24 cellular contexts compared by ENCODE assay signal in genomic region chr20:49343246-49343645, GRCh38.
DNase-seq lines count a peak whose midpoint lies in the region; ATAC-seq, FAIRE-seq and TF ChIP-seq lines count a peak whose summit lies in the region.
"Had no signal": no experiment of that assay in that cellular context is flagged by ENCODE, and none has a peak within 500 bp of the region (broad histone marks: within the 10 kb centered on the region; RNA-seq: fewer than 3 reads in every experiment).

No MANE protein-coding gene starts in this region.

- no peak for TF ChIP-seq POLR2A in H1 (IDR thresholded peaks at IDR 0.05; ENCODE audit: control extremely low read depth in 1 of 2, low read depth in 2 of 2, low read length in 2 of 2)

- 85% methylated on average over 9 of the region's 9 CpGs; no CpG with 5 or more reads in 1 of the 2 experiments for WGBS in H1 (ENCODE audit: extremely low coverage in 1 of 2, insufficient coverage in 1 of 2, insufficient read length in 1 of 2, insufficient replicate concordance in 2 of 2, low coverage in 1 of 2, low lambda C conversion rate in 2 of 2, missing lambda C conversion rate in 1 of 2), 2 experiments

- intact Hi-C loops in left lung (cut with DNase I): no loop called here

- peaks cover 9% of the 10 kb centered on the region for H3K4me1 Mint-ChIP-seq in neural crest cell

- H3K56ac ChIP-seq in H1 (replicated peaks; ENCODE audit: insufficient read length, low read depth, low read length): no peak overlapping the region

- POLR2A ChIA-PET in H1 (lab: Charles Lee; ENCODE audit: partially characterized antibody): no interaction called here

- H3K79me2 ChIP-seq in H1 (ENCODE audit: control insufficient read depth in 1 of 2, insufficient read depth in 2 of 2, low read length in 2 of 2): no peaks in the 10 kb centered on the region
- H3K79me2 ChIP-seq: parathyroid adenoma had no signal

- H3K9me3 Mint-ChIP-seq in neural crest cell: no peaks in the 10 kb centered on the region
- H3K9me3 Mint-ChIP-seq: activated naive CD8-positive, alpha-beta T cell treated with anti-CD3 and anti-CD28 coated beads, Interleukin-2, amount 50 U/mL, for 24 hours had no signal

- no peak overlapping the region for H3K4me3 ChIP-seq in H1 (ENCODE audit: extremely low read depth in 1 of 4, insufficient read depth in 2 of 4, low read depth in 3 of 4, low read length in 4 of 4)
- no peak overlapping the region for H3K4me3 ChIP-seq in left lung
- H3K4me3 ChIP-seq: BLaER1 treated with 17β-estradiol and CSF1 and Interleukin-3, amounts not matched to agents 10 nM and 100 nM; HAP-1; SK-N-MC had no signal

- H2BK15ac ChIP-seq in H1 (ENCODE audit: low read length): peak overlapping the region; percentile 16; the same call in 1 of the 2 replicates

- H3K4me1 ChIP-seq in H1 (replicated peaks in 1 of 4; ENCODE audit: control insufficient read depth in 3 of 4, insufficient read depth in 4 of 4, low read length in 3 of 4) (no peaks in the 10 kb centered on the region), left lung (no peaks in the 10 kb centered on the region)
- H3K4me1 ChIP-seq: HAP-1, parathyroid adenoma had no signal

- no peaks in the 10 kb centered on the region for H3K36me3 Mint-ChIP-seq in neural crest cell (ENCODE audit: low read depth)

- no peak overlapping the region for H3K9ac ChIP-seq in H1 (replicated peaks in 1 of 4; ENCODE audit: extremely low read depth in 1 of 4, low read depth in 3 of 4, low read length in 3 of 4)
- H3K9ac ChIP-seq: BLaER1 treated with 17β-estradiol and CSF1 and Interleukin-3, amounts not matched to agents 10 nM and 100 nM; parathyroid adenoma had no signal

- H4K5ac ChIP-seq in H1 (ENCODE audit: insufficient read length, low read depth, low read length): no peak overlapping the region

- no peak overlapping the region for H2BK120ac ChIP-seq in H1 (replicated peaks; ENCODE audit: low read depth, low read length)

- no peak overlapping the region for H3K14ac ChIP-seq in H1 (ENCODE audit: insufficient read length)

- H2AFZ ChIP-seq in H1 (ENCODE audit: low read length): no peak overlapping the region
- H2AFZ ChIP-seq: parathyroid adenoma had no signal

- no peak overlapping the region for H2BK5ac ChIP-seq in H1 (ENCODE audit: low read depth, low read length)

- no peak overlapping the region for H2BK12ac ChIP-seq in H1 (ENCODE audit: low read depth, low read length)

- peaks cover 12% of the 10 kb centered on the region for H3K27me3 Mint-ChIP-seq in neural crest cell (ENCODE audit: low read depth)

- no peak overlapping the region for H3K18ac ChIP-seq in H1 (ENCODE audit: extremely low read depth, low read length)

- no peak for FAIRE-seq in H1 (lab: Jason Lieb, UNC)
- FAIRE-seq: D721Med, G401.6, HepG2, small intestine had no signal

- H3K4me3 Mint-ChIP-seq in neural crest cell: no peak overlapping the region
- H3K4me3 Mint-ChIP-seq: activated naive CD8-positive, alpha-beta T cell treated with anti-CD3 and anti-CD28 coated beads, Interleukin-2, amount 50 U/mL, for 24 hours had no signal

- H3K27me3 ChIP-seq in H1 (replicated peaks in 1 of 4; ENCODE audit: control insufficient read depth in 3 of 4, extremely low read depth in 1 of 4, insufficient read depth in 3 of 4, low read length in 3 of 4): no peaks in the 10 kb centered on the region
- H3K27me3 ChIP-seq in left lung: peaks cover 0 to 11% of the 10 kb centered on the region in 2 donors
- H3K27me3 ChIP-seq: BLaER1 treated with 17β-estradiol and CSF1 and Interleukin-3, amounts not matched to agents 10 nM and 100 nM had no signal

- H3K27ac Mint-ChIP-seq in neural crest cell (ENCODE audit: unreplicated experiment): peak overlapping the region; percentile 7
- H3K27ac Mint-ChIP-seq: activated naive CD8-positive, alpha-beta T cell treated with anti-CD3 and anti-CD28 coated beads, Interleukin-2, amount 50 U/mL, for 24 hours had no signal

- H3K23ac ChIP-seq in H1 (ENCODE audit: insufficient read length): no peak overlapping the region

- in situ Hi-C loops in G401 (cut with HindIII; ENCODE audit: low sequenced_read_pairs): no loop called here

- ATAC-seq in left lung: no peak
- ATAC-seq: activated naive CD8-positive, alpha-beta T cell treated with anti-CD3 and anti-CD28 coated beads, Interleukin-2, amount 50 U/mL, for 24 hours; HepG2; left ventricle myocardium superior had no signal

- H4K20me1 ChIP-seq in H1 (replicated peaks in 1 of 2; ENCODE audit: control insufficient read depth in 1 of 2, insufficient read depth in 2 of 2, low read length in 2 of 2): no peaks in the 10 kb centered on the region
- H4K20me1 ChIP-seq: BLaER1 treated with 17β-estradiol and CSF1 and Interleukin-3, amounts not matched to agents 10 nM and 100 nM had no signal

- H4K91ac ChIP-seq in H1 (replicated peaks; ENCODE audit: insufficient read length, low read length): no peak overlapping the region

- H2BK20ac ChIP-seq in H1 (ENCODE audit: low read length): no peak overlapping the region

- no peaks in the 10 kb centered on the region for H3K36me3 ChIP-seq in H1 (ENCODE audit: control insufficient read depth in 2 of 4, insufficient read depth in 4 of 4, low read length in 3 of 4)
- no peaks in the 10 kb centered on the region for H3K36me3 ChIP-seq in left lung
- H3K36me3 ChIP-seq: BLaER1 treated with 17β-estradiol and CSF1 and Interleukin-3, amounts not matched to agents 10 nM and 100 nM; HAP-1 had no signal

- no peak for TF ChIP-seq CTCF in H1 (IDR thresholded peaks at IDR 0.05; ENCODE audit: control extremely low read depth in 1 of 3, insufficient read depth in 1 of 3, low read depth in 1 of 3, low read length in 3 of 3)
- TF ChIP-seq CTCF in neural crest cell (conservative IDR thresholded peaks at IDR 0.05): no peak
- no peak for TF ChIP-seq CTCF in left lung (IDR thresholded peaks at IDR 0.05)

- TF ChIP-seq RAD21 in H1 (IDR thresholded peaks at IDR 0.05 in 1 of 2, conservative IDR thresholded peaks at IDR 0.05 in 1 of 2; ENCODE audit: low read depth in 2 of 2, low read length in 2 of 2): no peak

- no peaks in the 10 kb centered on the region for H3K79me1 ChIP-seq in H1 (ENCODE audit: low read depth, low read length)

- CTCF ChIA-PET in H1 (lab: Charles Lee; ENCODE audit: partially characterized antibody): interaction anchor here (0.8 to 3.1 kb wide), 10 partner anchors 9 to 164 kb away, joined by 3 to 13 read pairs (median 4); no protein-coding TSS in a partner anchor

- H3K4ac ChIP-seq in H1 (replicated peaks; ENCODE audit: insufficient read length, low read depth, low read length): no peak overlapping the region

- 0 out of 2 replicates have a peak, but pooled peaks cover 2% of the 10 kb centered on the region for H3K23me2 ChIP-seq in H1 (ENCODE audit: low read depth, low read length)

- H3K4me2 ChIP-seq in H1 (ENCODE audit: insufficient read depth in 1 of 2, low read depth in 2 of 2, low read length in 2 of 2): no peak overlapping the region
- H3K4me2 ChIP-seq: BLaER1 treated with 17β-estradiol and CSF1 and Interleukin-3, amounts not matched to agents 10 nM and 100 nM had no signal

- no peak for TF ChIP-seq EP300 in H1 (IDR thresholded peaks at IDR 0.05; ENCODE audit: borderline replicate concordance in 1 of 2, low read depth in 2 of 2, low read length in 2 of 2)

- peak; percentile 69 for DNase-seq in A172 (ENCODE audit: low spot score)
- peak; percentile 68 for DNase-seq in NCI-H226
- no peak for DNase-seq in H1 (ENCODE audit: low read depth in 1 of 2, low spot score in 2 of 2)
- no peak for DNase-seq in neural crest cell (ENCODE audit: low read depth, low spot score)
- DNase-seq in left lung: no peak
- DNase-seq in stimulated activated naive CD4-positive, alpha-beta T cell (lab: John Stamatoyannopoulos, UW): no peak
- no peak for DNase-seq in NK-92 (lab: John Stamatoyannopoulos, UW; ENCODE audit: unreplicated experiment)
- no peak for DNase-seq in G401 (ENCODE audit: low spot score)
- DNase-seq: activated naive CD8-positive, alpha-beta T cell treated with anti-CD3 and anti-CD28 coated beads, Interleukin-2, amount 50 U/mL, for 24 hours; erythroblast; left ventricle myocardium superior; NCI-H146; NCI-H2171 treated with DMSO at 0.1 percent for 48 hours; NCI-H748 treated with DMSO at 0.1 percent for 48 hours; small intestine; stimulated activated CD4-positive, alpha-beta T cell treated with anti-CD3 and anti-CD28 coated beads, Interleukin-4, amount 100 ng/mL, for 24 hours; T1000 had no signal

- no peak overlapping the region for H2AK5ac ChIP-seq in H1 (ENCODE audit: low read depth, low read length)

- H4K8ac ChIP-seq in H1 (ENCODE audit: extremely low read depth, insufficient read depth, low read length): no peak overlapping the region

- H3K27ac ChIP-seq in H1 (ENCODE audit: low read depth, low read length): no peak overlapping the region
- no peak overlapping the region for H3K27ac ChIP-seq in left lung
- H3K27ac ChIP-seq: BLaER1 treated with 17β-estradiol and CSF1 and Interleukin-3, amounts not matched to agents 10 nM and 100 nM; parathyroid adenoma; SK-N-MC had no signal

- H3K9me3 ChIP-seq in H1 (ENCODE audit: insufficient read depth in 2 of 2, low read depth in 1 of 2, low read length in 1 of 2): no peaks in the 10 kb centered on the region
- no peaks in the 10 kb centered on the region for H3K9me3 ChIP-seq in left lung
- H3K9me3 ChIP-seq: BLaER1 treated with 17β-estradiol and CSF1 and Interleukin-3, amounts not matched to agents 10 nM and 100 nM; HAP-1 had no signal

TF ChIP-seq in H1, 55 proteins besides CTCF, POLR2A, EP300 and RAD21:
- no peak for TF ChIP-seq ATF3 (IDR thresholded peaks at IDR 0.05; ENCODE audit: insufficient read depth, low read depth, low read length)
- no peak for TF ChIP-seq SP1 (IDR thresholded peaks at IDR 0.05; ENCODE audit: low read depth, low read length)
- TF ChIP-seq CREB1 (IDR thresholded peaks at IDR 0.05): no peak

Comparison
In these comparisons a context has a peak if more than half of its experiments do, and no peak if none do; other contexts are left out.
1. DNase-seq: peak in A172 (single experiment) and NCI-H226 (single experiment); none in H1 (0 of 2), neural crest cell (single experiment), left lung (0 of 2), stimulated activated naive CD4-positive, alpha-beta T cell (0 of 6), NK-92 (single experiment) and G401 (single experiment).